Comparison of ENCODE assay signal across 10 cellular contexts in genomic region chr2:233643128-233643527, GRCh38. TPM values are rescaled to one million over a fixed set of nuclear protein-coding genes. Genes with fewer than 3 reads are reported as not detected.
DNase-seq lines count a peak whose midpoint lies in the region; ATAC-seq and TF ChIP-seq lines count a peak whose summit lies in the region.
"Had no signal": no experiment of that assay in that cellular context is flagged by ENCODE, and none has a peak within 500 bp of the region (broad histone marks: within the 10 kb centered on the region; RNA-seq: fewer than 3 reads in every experiment).

No MANE protein-coding gene starts in this region.

- no peak overlapping the region for H3K27ac Mint-ChIP-seq in neural crest cell (ENCODE audit: unreplicated experiment)
- H3K27ac Mint-ChIP-seq: activated naive CD8-positive, alpha-beta T cell had no signal

- H3K4me3 ChIP-seq in GM12864 (ENCODE audit: low read depth, low read length) = no peak overlapping the region
- no peak overlapping the region for H3K4me3 ChIP-seq in colonic mucosa
- no peak overlapping the region for H3K4me3 ChIP-seq in uterus
- H3K4me3 ChIP-seq: left ventricle myocardium inferior had no signal

- TF ChIP-seq POLR2A in uterus (IDR thresholded peaks at IDR 0.05) = no peak

- peaks cover 7% of the 10 kb centered on the region for H3K27me3 Mint-ChIP-seq in neural crest cell (ENCODE audit: low read depth)

- intact Hi-C loops in colonic mucosa (cut with DNase I) = no loop called here
- intact Hi-C loops in uterus (cut with DNase I; ENCODE audit: low total_unique reads) = no loop called here

- H3K4me1 Mint-ChIP-seq in neural crest cell = no peaks in the 10 kb centered on the region

- peaks cover 9% of the 10 kb centered on the region for H3K36me3 Mint-ChIP-seq in neural crest cell (ENCODE audit: low read depth)

- TF ChIP-seq CTCF in GM12864 (IDR thresholded peaks at IDR 0.05; ENCODE audit: low read depth, low read length, missing control alignments) (peak; percentile 39), colonic mucosa (IDR thresholded peaks at IDR 0.05) (peak; percentile 51), neural crest cell (conservative IDR thresholded peaks at IDR 0.05) (peak; percentile 14), uterus (IDR thresholded peaks at IDR 0.05) (no peak)

- H3K9me3 Mint-ChIP-seq in neural crest cell = peaks cover 24% of the 10 kb centered on the region

- DNase-seq in GM12864 (ENCODE audit: low read depth) = no peak
- DNase-seq in NAMALWA (ENCODE audit: low spot score) = peak; percentile 5
- DNase-seq in colonic mucosa = peak; percentile 41
- DNase-seq in neural crest cell (ENCODE audit: low read depth, low spot score) = no peak
- DNase-seq in SHP77 treated with DMSO at 0.1 percent for 48 hours (lab: John Stamatoyannopoulos, UW) = no peak
- DNase-seq in uterus = no peak
- DNase-seq: left ventricle myocardium inferior had no signal

- H3K4me1 ChIP-seq in colonic mucosa = no peaks in the 10 kb centered on the region
- H3K4me1 ChIP-seq in uterus = no peaks in the 10 kb centered on the region
- H3K4me1 ChIP-seq: left ventricle myocardium inferior had no signal

- H3K4me3 Mint-ChIP-seq in neural crest cell = no peak overlapping the region
- H3K4me3 Mint-ChIP-seq: activated naive CD8-positive, alpha-beta T cell had no signal

- no peaks in the 10 kb centered on the region for H3K27me3 ChIP-seq in colonic mucosa
- H3K27me3 ChIP-seq in uterus = no peaks in the 10 kb centered on the region

- no peak overlapping the region for H3K9ac ChIP-seq in colonic mucosa (ENCODE audit: low read depth in 2 of 2, low read length in 2 of 2)

- no peak overlapping the region for H3K27ac ChIP-seq in colonic mucosa
- no peak overlapping the region for H3K27ac ChIP-seq in uterus
- H3K27ac ChIP-seq: left ventricle myocardium inferior had no signal

- H3K9me3 ChIP-seq in colonic mucosa (no peaks in the 10 kb centered on the region), uterus (no peaks in the 10 kb centered on the region)

- H3K36me3 ChIP-seq in colonic mucosa = no peaks in the 10 kb centered on the region
- H3K36me3 ChIP-seq in uterus = no peaks in the 10 kb centered on the region
- H3K36me3 ChIP-seq: left ventricle myocardium inferior had no signal

- ATAC-seq in GM21390 (IDR thresholded peaks at IDR 0.05; ENCODE audit: unreplicated experiment) = no peak
- ATAC-seq: activated CD4-positive, CD25-positive, alpha-beta regulatory T cell treated with anti-CD3 and anti-CD28 coated beads, Interleukin-2, amount 50 U/mL, for 24 hours had no signal

RNA-seq across cellular contexts. Expression of gene UGT1A10, which starts 6.9 kb away (rescaled TPM):
- total RNA-seq in colonic mucosa = 10 to 100 TPM; 45.2 to 82.9 TPM
- total RNA-seq in neural crest cell = not detected in 2 replicates
- not detected for total RNA-seq in uterus
- total RNA-seq: left ventricle myocardium inferior had no signal

RNA-seq across cellular contexts. Expression of gene UGT1A8, which starts 25.7 kb away (rescaled TPM):
- total RNA-seq in colonic mucosa (10 to 100 TPM; 15.9 to 16.8 TPM), neural crest cell (not detected in 2 replicates), uterus (not detected)
- total RNA-seq: left ventricle myocardium inferior had no signal

RNA-seq across cellular contexts. Expression of gene UGT1A9, which starts 28.6 kb away (rescaled TPM):
- total RNA-seq in colonic mucosa = 1 to 10 TPM; 2.0 to 2.3 TPM
- not detected in 2 replicates for total RNA-seq in neural crest cell
- not detected for total RNA-seq in uterus
- total RNA-seq: left ventricle myocardium inferior had no signal

RNA-seq across cellular contexts. Expression of gene UGT1A7, which starts 38.6 kb away (rescaled TPM):
- total RNA-seq in colonic mucosa (1 to 10 TPM; 3.1 TPM), neural crest cell (not detected in 2 replicates), uterus (under 1 TPM in 1 of 4 donors, not detected in 3; 0.29 TPM)
- total RNA-seq: left ventricle myocardium inferior had no signal

RNA-seq across cellular contexts. Expression of gene UGT1A6, which starts 49.6 kb away (rescaled TPM):
- 1 to 10 TPM; 4.4 to 5.5 TPM for total RNA-seq in colonic mucosa
- not detected in 2 replicates for total RNA-seq in neural crest cell
- total RNA-seq in uterus = not detected
- total RNA-seq: left ventricle myocardium inferior had no signal

Comparison
In these comparisons a context has a peak if more than half of its experiments do, and no peak if none do; other contexts are left out.
1. DNase-seq: peak in NAMALWA (single experiment) and colonic mucosa (single experiment); none in GM12864 (single experiment), neural crest cell (single experiment), SHP77 treated with DMSO at 0.1 percent for 48 hours (single experiment) and uterus (0 of 2).
2. CTCF ChIP-seq: peak in GM12864 (single experiment), colonic mucosa (single experiment) and neural crest cell (single experiment); none in uterus (0 of 4).
3. RNA of gene UGT1A10, which starts 6.9 kb away (total RNA-seq): 45.2 to 82.9 TPM in colonic mucosa; not detected in neural crest cell and not detected in uterus; every median in the first group is over 10 times any median in the second.
4. RNA of gene UGT1A8, which starts 25.7 kb away (total RNA-seq): 15.9 to 16.8 TPM in colonic mucosa; not detected in neural crest cell and not detected in uterus; every median in the first group is over 10 times any median in the second.